In the genomic region with DNA sequence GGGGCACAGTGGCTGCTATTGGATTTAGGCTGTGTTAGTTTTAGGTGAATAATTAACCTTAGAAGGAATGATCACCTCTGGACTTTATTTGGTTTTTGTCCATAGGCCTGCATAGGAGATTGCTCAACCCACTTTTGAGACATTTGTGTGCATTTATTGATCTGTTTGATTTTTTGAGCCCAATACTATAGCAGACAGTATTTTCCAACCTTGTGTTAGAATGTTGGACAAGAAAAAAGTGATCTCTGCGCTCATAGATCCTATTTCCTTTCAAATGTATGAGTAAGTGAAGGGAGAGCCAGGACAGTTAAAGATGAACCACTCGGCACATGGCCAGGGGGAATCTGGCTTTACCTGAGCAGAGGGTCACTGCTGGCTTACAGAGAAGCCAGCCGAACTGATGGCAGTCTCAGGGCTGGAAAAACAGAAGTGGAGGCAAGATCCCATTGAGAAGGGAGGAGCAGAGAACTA, we compare ENCODE assay signal across 32 cellular contexts.
"Had no signal": no experiment of that assay in that cellular context is flagged by ENCODE, and none has a peak within 500 bp of the region (broad histone marks: within the 10 kb centered on the region; RNA-seq: fewer than 3 reads in every experiment).

No MANE protein-coding gene starts in this region.

- H3K27me3 ChIP-seq: ascending aorta had no signal

- H3K4me1 ChIP-seq: ascending aorta, breast epithelium had no signal

- H3K27ac ChIP-seq: ascending aorta, breast epithelium, Peyer's patch had no signal

- H3K9me3 ChIP-seq: ascending aorta, breast epithelium, Peyer's patch had no signal

- ATAC-seq: activated T-cell treated with anti-CD3 and anti-CD28 coated beads, Interleukin-2, amount 50 U/mL, for 4 hours; PC-3; SK-N-SH treated with all-trans-retinoic acid at 6 μM for 48 hours had no signal

- H3K4me3 ChIP-seq: ascending aorta, breast epithelium, Peyer's patch had no signal

- DNase-seq: activated CD4-positive, alpha-beta memory T cell treated with anti-CD3 and anti-CD28 coated beads for 36 hours; activated CD4-positive, alpha-beta T cell treated with anti-CD3 and anti-CD28 coated beads for 4 hours; activated CD4-positive, alpha-beta T cell treated with anti-CD3 and anti-CD28 coated beads, Interleukin-2, amount 50 U/mL, for 1 hour; activated CD4-positive, CD25-positive, alpha-beta regulatory T cell treated with anti-CD3 and anti-CD28 coated beads, Interleukin-2, amount 50 U/mL, for 72 hours; activated CD8-positive, alpha-beta memory T cell treated with anti-CD3 and anti-CD28 coated beads, Interleukin-2, amount 50 U/mL, for 4 hours; activated effector memory CD4-positive, alpha-beta T cell treated with Interleukin-2 at 50 U/mL for 16 hours; activated naive CD4-positive, alpha-beta T cell treated with anti-CD3 and anti-CD28 coated beads, Interleukin-2, amount 50 U/mL, for 16 hours; activated naive CD8-positive, alpha-beta T cell treated with anti-CD3 and anti-CD28 coated beads for 36 hours; activated T-cell treated with anti-CD3 and anti-CD28 coated beads for 4 hours; activated T-cell treated with anti-CD3 and anti-CD28 coated beads, Interleukin-2, amount 50 U/mL, for 4 hours; amygdala; Karpas-422; KBM-7; NCI-H1048; NCI-H1105 treated with DMSO at 0.1 percent for 48 hours; NCI-H1436; NCI-H1694 treated with DMSO at 0.1 percent for 48 hours; NCI-H2029; NCI-H510A; NCI-H526; NCI-H748 treated with DMSO at 0.1 percent for 48 hours; NK-92 treated with Interleukin-12 subunit alpha and Interleukin-12 subunit beta, amount 100 ng/mL, for 24 hours; PC-3; Peyer's patch; RPMI8226; SHP77 treated with DMSO at 0.1 percent for 48 hours; T-helper 1 cell; T-helper 2 cell; T-helper 9 cell had no signal

- H3K36me3 ChIP-seq: ascending aorta, breast epithelium, Peyer's patch had no signal
